2 cellular contexts compared by ENCODE assay signal in genomic region chr6:14862845-14863244, GRCh38.
TF ChIP-seq lines count a peak whose summit lies in the region.

No MANE protein-coding gene starts in this region.

TF ChIP-seq in IMR-90, 13 proteins besides CTCF, POLR2A, EP300 and RAD21:
- TF ChIP-seq FOS (IDR thresholded peaks at IDR 0.05; ENCODE audit: low read depth, low read length) (no peak), MAZ (IDR thresholded peaks at IDR 0.05; ENCODE audit: borderline replicate concordance, low read depth, low read length) (no peak), SMC3 (IDR thresholded peaks at IDR 0.05; ENCODE audit: low read depth, low read length) (no peak), USF2 (IDR thresholded peaks at IDR 0.05; ENCODE audit: low read depth, low read length) (no peak), BHLHE40 (IDR thresholded peaks at IDR 0.05; ENCODE audit: low read depth, low read length) (no peak), CEBPB (IDR thresholded peaks at IDR 0.05; ENCODE audit: low read depth, low read length) (no peak), ELK1 (IDR thresholded peaks at IDR 0.05; ENCODE audit: borderline replicate concordance, low read depth, low read length) (no peak), MAFK (IDR thresholded peaks at IDR 0.05; ENCODE audit: low read depth, low read length) (no peak), CHD1 (IDR thresholded peaks at IDR 0.05; ENCODE audit: low read depth, low read length) (no peak), RFX5 (IDR thresholded peaks at IDR 0.05; ENCODE audit: low read depth, low read length) (no peak)

TF ChIP-seq in H1, 55 proteins besides CTCF, POLR2A, EP300 and RAD21:
- TF ChIP-seq, protein P1, sequence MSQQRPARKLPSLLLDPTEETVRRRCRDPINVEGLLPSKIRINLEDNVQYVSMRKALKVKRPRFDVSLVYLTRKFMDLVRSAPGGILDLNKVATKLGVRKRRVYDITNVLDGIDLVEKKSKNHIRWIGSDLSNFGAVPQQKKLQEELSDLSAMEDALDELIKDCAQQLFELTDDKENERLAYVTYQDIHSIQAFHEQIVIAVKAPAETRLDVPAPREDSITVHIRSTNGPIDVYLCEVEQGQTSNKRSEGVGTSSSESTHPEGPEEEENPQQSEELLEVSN (IDR thresholded peaks at IDR 0.05), result no peak
- TF ChIP-seq JUN (IDR thresholded peaks at IDR 0.05; ENCODE audit: low read depth, low read length) (no peak), NRF1 (IDR thresholded peaks at IDR 0.05; ENCODE audit: low read depth, low read length) (no peak)
